8 cellular contexts compared by ENCODE assay signal in the genomic region with DNA sequence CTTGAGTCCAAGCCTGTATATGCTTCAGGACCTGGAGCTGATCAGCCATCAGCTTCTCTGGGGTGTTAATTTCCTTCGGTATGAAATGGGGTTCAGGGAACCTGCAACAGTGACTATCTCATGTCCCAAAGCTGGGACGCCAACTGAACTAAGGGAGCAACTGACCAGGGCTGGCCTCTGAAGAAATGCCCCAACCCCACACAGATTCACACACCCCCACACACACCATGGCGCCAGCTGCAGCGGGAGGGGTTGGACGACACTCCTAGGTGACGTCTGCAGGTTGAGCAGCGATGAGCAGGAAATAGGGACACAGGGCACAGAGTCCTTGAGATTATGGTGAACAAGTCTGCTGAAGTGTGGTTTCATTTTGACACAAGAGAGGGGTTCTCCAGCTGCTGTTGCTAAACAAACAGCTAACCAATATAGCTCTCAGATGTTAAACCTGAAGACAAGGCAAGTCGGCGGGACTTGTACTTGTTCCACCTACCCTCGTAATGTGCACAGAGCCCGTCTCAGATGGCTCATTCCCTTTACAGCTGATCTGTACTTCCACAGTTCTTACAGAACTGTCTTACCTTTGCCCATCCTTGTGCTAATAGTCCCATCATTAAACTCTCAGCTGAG. TPM values are rescaled to one million over a fixed set of nuclear protein-coding genes. Genes with fewer than 3 reads are reported as not detected.
DNase-seq lines count a peak whose midpoint lies in the region; ATAC-seq, FAIRE-seq and TF ChIP-seq lines count a peak whose summit lies in the region.

No MANE protein-coding gene starts in this region.

- no peaks in the 10 kb centered on the region for H3F3A ChIP-seq in PC-9 (ENCODE audit: insufficient read depth, low read depth)

- H3K4me1 ChIP-seq in BLaER1 treated with 17β-estradiol and CSF1 and Interleukin-3, amounts not matched to agents 10 nM and 100 nM, result peaks cover 30 to 62% (median 46%) of the 10 kb centered on the region in 10 experiments
- H3K4me1 ChIP-seq in PC-9 (replicated peaks; ENCODE audit: insufficient read depth), result peaks cover 7% of the 10 kb centered on the region
- no peaks in the 10 kb centered on the region for H3K4me1 ChIP-seq in psoas muscle

- CTCF ChIA-PET in activated CD8-positive, alpha-beta T cell treated with anti-CD3 and anti-CD28 coated beads, Interleukin-2, amount 10 ng/mL, durations not matched to agents 7 days and 5 days (lab: Charles Lee), result interaction anchor here (1.4 kb wide), 1 partner anchor 130 kb away, joined by 3 read pairs; no protein-coding TSS in a partner anchor
- CTCF ChIA-PET in PC-9 (lab: Charles Lee), result no interaction called here

- no peaks in the 10 kb centered on the region for H3K27me3 Mint-ChIP-seq in activated CD8-positive, alpha-beta T cell treated with anti-CD3 and anti-CD28 coated beads, Interleukin-2, amount 10 ng/mL, durations not matched to agents 7 days and 5 days (ENCODE audit: low read depth)
- no peaks in the 10 kb centered on the region for H3K27me3 Mint-ChIP-seq in osteocyte (ENCODE audit: unreplicated experiment)

- H3K27ac Mint-ChIP-seq in activated CD8-positive, alpha-beta T cell treated with anti-CD3 and anti-CD28 coated beads, Interleukin-2, amount 10 ng/mL, durations not matched to agents 7 days and 5 days, result no peak overlapping the region
- no peak overlapping the region for H3K27ac Mint-ChIP-seq in osteocyte (ENCODE audit: unreplicated experiment)

- H3K4me1 Mint-ChIP-seq in activated CD8-positive, alpha-beta T cell treated with anti-CD3 and anti-CD28 coated beads, Interleukin-2, amount 10 ng/mL, durations not matched to agents 7 days and 5 days (ENCODE audit: low read depth), result peaks cover 3% of the 10 kb centered on the region
- no peaks in the 10 kb centered on the region for H3K4me1 Mint-ChIP-seq in osteocyte (ENCODE audit: unreplicated experiment)

- peak overlapping the region in 2 of 11 experiments; percentile 20 to 74; a peak in 3 of 22 replicates for H3K27ac ChIP-seq in BLaER1 treated with 17β-estradiol and CSF1 and Interleukin-3, amounts not matched to agents 10 nM and 100 nM
- H3K27ac ChIP-seq in PC-9, result no peak overlapping the region
- H3K27ac ChIP-seq in psoas muscle, result no peak overlapping the region

- BruUV-seq in PC-9 (replicated peaks; lab: Mats Ljungman, UMichigan), result no TSS peak

- H3K79me2 ChIP-seq in PC-9 (ENCODE audit: low read depth), result no peaks in the 10 kb centered on the region

- DNase-seq in GM19239 (ENCODE audit: insufficient read length, low spot score) (peak; percentile 70), osteocyte (ENCODE audit: extremely low spot score, unreplicated experiment) (no peak), NCI-H446 (lab: John Stamatoyannopoulos, UW) (no peak), PC-9 (no peak), psoas muscle (no peak)
- DNase-seq in activated CD8-positive, alpha-beta T cell treated with anti-CD3 and anti-CD28 coated beads, Interleukin-2, amount 10 ng/mL, durations not matched to agents 7 days and 5 days, result peak; percentile 23

- ATAC-seq in HG03159 (IDR thresholded peaks at IDR 0.05; ENCODE audit: unreplicated experiment) (peak; percentile 87), psoas muscle (no peak)
- ATAC-seq in activated CD8-positive, alpha-beta T cell treated with anti-CD3 and anti-CD28 coated beads, Interleukin-2, amount 10 ng/mL, durations not matched to agents 7 days and 5 days, result peak; percentile 51

- H3K4me2 ChIP-seq in BLaER1 treated with 17β-estradiol and CSF1 and Interleukin-3, amounts not matched to agents 10 nM and 100 nM, result peak overlapping the region; percentile 61 to 96 (median 77); a peak in 21 of 22 replicates
- no peak overlapping the region for H3K4me2 ChIP-seq in PC-9

- no peaks in the 10 kb centered on the region for H3K9me3 Mint-ChIP-seq in activated CD8-positive, alpha-beta T cell treated with anti-CD3 and anti-CD28 coated beads, Interleukin-2, amount 10 ng/mL, durations not matched to agents 7 days and 5 days (ENCODE audit: insufficient read depth)
- H3K9me3 Mint-ChIP-seq in osteocyte (ENCODE audit: unreplicated experiment), result no peaks in the 10 kb centered on the region

- no peaks in the 10 kb centered on the region; a peak in 2 of 22 replicates for H3K27me3 ChIP-seq in BLaER1 treated with 17β-estradiol and CSF1 and Interleukin-3, amounts not matched to agents 10 nM and 100 nM
- H3K27me3 ChIP-seq in PC-9 (ENCODE audit: insufficient read depth, low read depth), result no peaks in the 10 kb centered on the region
- H3K27me3 ChIP-seq in psoas muscle (ENCODE audit: insufficient read depth in 3 of 3, low read length in 2 of 3), result peaks cover 0 to 4% (median 0%) of the 10 kb centered on the region in 3 donors

- no peaks in the 10 kb centered on the region for H3K9me2 ChIP-seq in PC-9 (ENCODE audit: insufficient read depth)

- H3K36me3 Mint-ChIP-seq in activated CD8-positive, alpha-beta T cell treated with anti-CD3 and anti-CD28 coated beads, Interleukin-2, amount 10 ng/mL, durations not matched to agents 7 days and 5 days (ENCODE audit: low read depth), result no peaks in the 10 kb centered on the region
- no peaks in the 10 kb centered on the region for H3K36me3 Mint-ChIP-seq in osteocyte (ENCODE audit: unreplicated experiment)

- TF ChIP-seq CTCF in osteocyte (IDR thresholded peaks at IDR 0.05), result no peak
- no peak for TF ChIP-seq CTCF in PC-9 (conservative IDR thresholded peaks at IDR 0.05)
- no peak for TF ChIP-seq CTCF in psoas muscle (IDR thresholded peaks at IDR 0.05)

- intact Hi-C loops in PC-9 (cut with micrococcal nuclease; ENCODE audit: unreplicated experiment) (no loop called here), psoas muscle (cut with DNase I) (no loop called here)

- H3K4me3 Mint-ChIP-seq in activated CD8-positive, alpha-beta T cell treated with anti-CD3 and anti-CD28 coated beads, Interleukin-2, amount 10 ng/mL, durations not matched to agents 7 days and 5 days, result no peak overlapping the region
- H3K4me3 Mint-ChIP-seq in osteocyte (ENCODE audit: unreplicated experiment), result no peak overlapping the region

- H2AFZ ChIP-seq in PC-9, result no peak overlapping the region

- H4K20me1 ChIP-seq in BLaER1 treated with 17β-estradiol and CSF1 and Interleukin-3, amounts not matched to agents 10 nM and 100 nM, result no peaks in the 10 kb centered on the region
- no peaks in the 10 kb centered on the region for H4K20me1 ChIP-seq in PC-9 (ENCODE audit: insufficient read depth)

- no peak overlapping the region for H3K4me3 ChIP-seq in BLaER1 treated with 17β-estradiol and CSF1 and Interleukin-3, amounts not matched to agents 10 nM and 100 nM
- H3K4me3 ChIP-seq in PC-9 (no peak overlapping the region), psoas muscle (no peak overlapping the region)

- POLR2A ChIA-PET in activated CD8-positive, alpha-beta T cell treated with anti-CD3 and anti-CD28 coated beads, Interleukin-2, amount 10 ng/mL, durations not matched to agents 7 days and 5 days (lab: Charles Lee), result interaction anchor here (1.2 kb wide), 1 partner anchor 58 kb away, joined by 3 read pairs; no protein-coding TSS in a partner anchor
- POLR2A ChIA-PET in PC-9 (lab: Charles Lee; ENCODE audit: unreplicated experiment), result no interaction called here

- H3K9ac ChIP-seq in BLaER1 treated with 17β-estradiol and CSF1 and Interleukin-3, amounts not matched to agents 10 nM and 100 nM, result no peak overlapping the region

- H3K9me3 ChIP-seq in BLaER1 treated with 17β-estradiol and CSF1 and Interleukin-3, amounts not matched to agents 10 nM and 100 nM (replicated peaks in 1 of 11), result peaks cover 7 to 62% (median 44%) of the 10 kb centered on the region in 11 experiments; a peak in 20 of 22 replicates
- no peaks in the 10 kb centered on the region for H3K9me3 ChIP-seq in PC-9 (ENCODE audit: insufficient read depth, low read depth)
- no peaks in the 10 kb centered on the region for H3K9me3 ChIP-seq in psoas muscle

- peak; percentile 96 for FAIRE-seq in GM19239 (lab: Jason Lieb, UNC)

- H3K36me3 ChIP-seq in BLaER1 treated with 17β-estradiol and CSF1 and Interleukin-3, amounts not matched to agents 10 nM and 100 nM, result no peaks in the 10 kb centered on the region
- H3K36me3 ChIP-seq in PC-9 (ENCODE audit: low read depth) (no peaks in the 10 kb centered on the region), psoas muscle (ENCODE audit: insufficient read depth in 1 of 2, low read depth in 1 of 2) (no peaks in the 10 kb centered on the region)

- 76 to 81% (median 78%) methylated on average over 11 of the region's 11 CpGs for WGBS in psoas muscle, 3 donors

RNA-seq across cellular contexts. Expression of a gene that starts 7.5 kb away (rescaled TPM):
- under 1 TPM; 0.63 to 0.68 TPM for total RNA-seq in activated CD8-positive, alpha-beta T cell treated with anti-CD3 and anti-CD28 coated beads, Interleukin-2, amount 10 ng/mL, durations not matched to agents 7 days and 5 days
- total RNA-seq in osteocyte, result not detected in 2 replicates
- total RNA-seq in PC-9 (2021), result 4.1 and 7.9 TPM in 2 replicates
- total RNA-seq in psoas muscle, result not detected
- under 1 TPM in 2 of 3 donors, not detected in 1; 0.08 TPM for polyA plus RNA-seq in psoas muscle

Comparison
In these comparisons a context has a peak if more than half of its experiments do, and no peak if none do; other contexts are left out.
1. DNase-seq: peak in GM19239 (single experiment) and activated CD8-positive, alpha-beta T cell treated with anti-CD3 and anti-CD28 coated beads, Interleukin-2, amount 10 ng/mL, durations not matched to agents 7 days and 5 days (single experiment); none in osteocyte (single experiment), NCI-H446 (0 of 2), PC-9 (0 of 2) and psoas muscle (0 of 2).
2. ATAC-seq: peak in HG03159 (single experiment) and activated CD8-positive, alpha-beta T cell treated with anti-CD3 and anti-CD28 coated beads, Interleukin-2, amount 10 ng/mL, durations not matched to agents 7 days and 5 days (single experiment); none in psoas muscle (0 of 4).